ENCODE assay signal across 26 cellular contexts in the genomic region with DNA sequence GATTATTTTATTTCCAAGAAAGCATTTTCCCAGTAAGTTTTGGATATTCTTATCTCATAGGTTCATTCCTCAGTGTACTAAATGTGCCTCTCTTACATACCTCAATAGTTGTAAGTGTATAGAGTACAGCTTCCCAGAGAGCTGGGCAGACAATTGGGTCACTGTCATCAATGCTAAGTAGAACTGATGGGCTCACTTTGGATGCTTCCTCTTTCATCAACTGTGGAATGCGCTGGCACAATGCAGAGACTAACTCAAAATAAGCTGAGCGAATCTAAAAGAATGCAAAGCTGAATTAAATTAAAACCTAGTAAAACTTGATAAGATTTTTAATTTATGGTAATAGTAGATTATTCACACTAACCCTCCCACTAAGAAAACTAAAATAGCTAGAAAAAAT. TPM values are rescaled to one million over a fixed set of nuclear protein-coding genes. Genes with fewer than 3 reads are reported as not detected.
DNase-seq lines count a peak whose midpoint lies in the region; ATAC-seq and TF ChIP-seq lines count a peak whose summit lies in the region.
"Had no signal": no experiment of that assay in that cellular context is flagged by ENCODE, and none has a peak within 500 bp of the region (broad histone marks: within the 10 kb centered on the region; RNA-seq: fewer than 3 reads in every experiment).

No MANE protein-coding gene starts in this region.

- no peak overlapping the region for H4K5ac ChIP-seq in IMR-90 (ENCODE audit: low read depth, low read length)

- H3K4me1 ChIP-seq in IMR-90 (ENCODE audit: control insufficient read depth, insufficient read depth, low read length), result peaks cover 9% of the 10 kb centered on the region
- H3K4me1 ChIP-seq in ectodermal cell (ENCODE audit: control insufficient read depth, insufficient read depth, low read length), result no peaks in the 10 kb centered on the region
- no peaks in the 10 kb centered on the region for H3K4me1 ChIP-seq in mesodermal cell (ENCODE audit: control insufficient read depth, insufficient read depth, low read length, poor library complexity, severe bottlenecking)
- no peaks in the 10 kb centered on the region for H3K4me1 ChIP-seq in esophagus squamous epithelium
- H3K4me1 ChIP-seq: ascending aorta, uterus had no signal

- no peak overlapping the region for H2AFZ ChIP-seq in IMR-90 (replicated peaks; ENCODE audit: low read length, poor library complexity)

- H3K9me3 Mint-ChIP-seq in activated CD4-positive, alpha-beta memory T cell treated with anti-CD3 and anti-CD28 coated beads, Interleukin-2, amount 10 ng/mL, durations not matched to agents 7 days and 5 days, result no peaks in the 10 kb centered on the region
- H3K9me3 Mint-ChIP-seq: activated CD4-positive, alpha-beta memory T cell treated with anti-CD3 and anti-CD28 coated beads for 36 hours; activated naive CD4-positive, alpha-beta T cell treated with anti-CD3 and anti-CD28 coated beads, Interleukin-2, amount 10 ng/mL, durations not matched to agents 7 days and 5 days; activated T-cell treated with anti-CD3 and anti-CD28 coated beads, Interleukin-2, amount 50 U/mL, for 24 hours; CD8-positive, alpha-beta memory T cell had no signal

- H3K9ac ChIP-seq in IMR-90 (ENCODE audit: low read depth, low read length), result no peak overlapping the region

- H2BK20ac ChIP-seq in IMR-90 (ENCODE audit: low read depth, low read length), result no peak overlapping the region

- H2BK5ac ChIP-seq in IMR-90 (ENCODE audit: low read depth, low read length, poor library complexity, severe bottlenecking), result no peak overlapping the region

- H4K91ac ChIP-seq in IMR-90 (ENCODE audit: insufficient read depth, low read depth, low read length), result no peak overlapping the region

- H4K8ac ChIP-seq in IMR-90 (ENCODE audit: low read depth in 2 of 2, low read length in 2 of 2), result no peak overlapping the region

- H3K4me3 ChIP-seq in AG10803 (ENCODE audit: low read length) (no peak overlapping the region), IMR-90 (ENCODE audit: insufficient read depth, low read depth, low read length) (no peak overlapping the region), ectodermal cell (ENCODE audit: insufficient read depth, low read depth, low read length) (no peak overlapping the region), mesodermal cell (ENCODE audit: extremely low read depth, insufficient read depth, low read length, poor library complexity, severe bottlenecking) (no peak overlapping the region), esophagus squamous epithelium (no peak overlapping the region)
- H3K4me3 ChIP-seq: ascending aorta, mucosa of descending colon, uterus had no signal

- no peak for TF ChIP-seq POLR2A in IMR-90 (IDR thresholded peaks at IDR 0.05; ENCODE audit: low read depth, low read length)
- no peak for TF ChIP-seq POLR2A in esophagus squamous epithelium (IDR thresholded peaks at IDR 0.05)

- dilution Hi-C loops in IMR-90 (cut with HindIII; ENCODE audit: low sequenced_read_pairs, unreplicated experiment), result no loop called here

- H2AK5ac ChIP-seq in IMR-90 (ENCODE audit: low read depth, low read length), result no peak overlapping the region

- TF ChIP-seq CTCF in AG10803 (conservative IDR thresholded peaks at IDR 0.05; ENCODE audit: low read length) (no peak), IMR-90 (conservative IDR thresholded peaks at IDR 0.05; ENCODE audit: low read depth, low read length) (no peak), esophagus squamous epithelium (IDR thresholded peaks at IDR 0.05) (no peak)

- H3K4me1 Mint-ChIP-seq in activated CD4-positive, alpha-beta memory T cell treated with anti-CD3 and anti-CD28 coated beads, Interleukin-2, amount 10 ng/mL, durations not matched to agents 7 days and 5 days, result peaks cover 2% of the 10 kb centered on the region
- H3K4me1 Mint-ChIP-seq: activated naive CD4-positive, alpha-beta T cell treated with anti-CD3 and anti-CD28 coated beads, Interleukin-2, amount 10 ng/mL, durations not matched to agents 7 days and 5 days had no signal

- H3K4ac ChIP-seq in IMR-90 (ENCODE audit: low read depth, low read length), result no peak overlapping the region

- peaks cover 55% of the 10 kb centered on the region for H3K36me3 Mint-ChIP-seq in activated CD4-positive, alpha-beta memory T cell treated with anti-CD3 and anti-CD28 coated beads, Interleukin-2, amount 10 ng/mL, durations not matched to agents 7 days and 5 days (ENCODE audit: low read depth)

- CTCF ChIA-PET in IMR-90 (lab: Yijun Ruan, JAX), result no interaction called here
- CTCF ChIA-PET in activated CD4-positive, alpha-beta memory T cell treated with anti-CD3 and anti-CD28 coated beads, Interleukin-2, amount 10 ng/mL, durations not matched to agents 7 days and 5 days (lab: Charles Lee), result no interaction called here

- H4K20me1 ChIP-seq in IMR-90 (ENCODE audit: insufficient read depth, low read length), result peaks cover 6% of the 10 kb centered on the region; the same call in 1 of the 2 replicates

- in situ Hi-C loops in IMR-90 (cut with MboI; ENCODE audit: low sequenced_read_pairs), result no loop called here

- no peak for TF ChIP-seq RAD21 in IMR-90 (IDR thresholded peaks at IDR 0.05; ENCODE audit: low read length)

- H3K14ac ChIP-seq in IMR-90 (replicated peaks; ENCODE audit: low read depth, low read length), result no peak overlapping the region

- H3K9me3 ChIP-seq in IMR-90 (ENCODE audit: control insufficient read depth, insufficient read depth, low read length), result no peaks in the 10 kb centered on the region
- H3K9me3 ChIP-seq in ectodermal cell (ENCODE audit: control insufficient read depth, low read length), result no peaks in the 10 kb centered on the region
- peaks cover 5% of the 10 kb centered on the region for H3K9me3 ChIP-seq in mesodermal cell (ENCODE audit: control insufficient read depth, low read length)
- H3K9me3 ChIP-seq in esophagus squamous epithelium, result no peaks in the 10 kb centered on the region
- H3K9me3 ChIP-seq: ascending aorta, mucosa of descending colon, neutrophil, uterus had no signal

- H3K36me3 ChIP-seq in IMR-90 (ENCODE audit: control insufficient read depth, insufficient read depth, low read length) (peaks cover 24% of the 10 kb centered on the region), ectodermal cell (ENCODE audit: control insufficient read depth, insufficient read depth, low read length) (peaks cover 15% of the 10 kb centered on the region), mesodermal cell (ENCODE audit: control insufficient read depth, insufficient read depth, low read length) (peaks cover 54% of the 10 kb centered on the region), esophagus squamous epithelium (peaks cover 3 to 100% (median 28%) of the 10 kb centered on the region in 3 donors)
- H3K36me3 ChIP-seq: uterus had no signal

- POLR2A ChIA-PET in IMR-90 (lab: Charles Lee; ENCODE audit: unreplicated experiment), result no interaction called here
- POLR2A ChIA-PET in activated CD4-positive, alpha-beta memory T cell treated with anti-CD3 and anti-CD28 coated beads, Interleukin-2, amount 10 ng/mL, durations not matched to agents 7 days and 5 days (lab: Charles Lee), result interaction anchor here (1.2 kb wide), 1 partner anchor 21 kb away, joined by 3 read pairs; a partner anchor contains a TSS

- no peak overlapping the region for H3K4me2 ChIP-seq in IMR-90 (ENCODE audit: low read depth, low read length)

- no peak overlapping the region for H3K18ac ChIP-seq in IMR-90 (ENCODE audit: low read depth, low read length)

- no TSS peak for BruUV-seq in IMR-90 (replicated peaks; lab: Mats Ljungman, UMichigan)

- no peak overlapping the region for H3K56ac ChIP-seq in IMR-90 (ENCODE audit: extremely low read depth, insufficient read depth, low read length)

- H3K79me1 ChIP-seq in IMR-90 (ENCODE audit: low read depth in 1 of 2, low read length in 2 of 2), result peaks cover 0 to 18% of the 10 kb centered on the region in 2 experiments; a peak in 3 of 4 replicates

- peak; percentile 55; the same call in 1 of the 2 replicates for ATAC-seq in IMR-90 (ENCODE audit: low read depth)
- ATAC-seq: left lobe of liver, mucosa of descending colon had no signal

- no CpG with 5 or more reads among the region's 2 CpGs for WGBS in IMR-90 (ENCODE audit: extremely low coverage in 2 of 2, insufficient read length in 1 of 2), 2 experiments
- 93 to 100% methylated on average over 1 to 2 of the region's 2 CpGs for WGBS in ectodermal cell, 2 experiments
- WGBS in mesodermal cell (ENCODE audit: insufficient coverage in 2 of 2), 2 experiments, result 80 to 100% methylated on average over 1 of the region's 2 CpGs
- WGBS in esophagus squamous epithelium, 2 donors, result 91 to 94% methylated on average over 2 of the region's 2 CpGs

- intact Hi-C loops in IMR-90 (cut with micrococcal nuclease) (no loop called here), esophagus squamous epithelium (cut with DNase I) (no loop called here)

- H2BK120ac ChIP-seq in IMR-90 (ENCODE audit: low read depth, low read length), result no peak overlapping the region

- no peak overlapping the region for H2AK9ac ChIP-seq in IMR-90 (replicated peaks; ENCODE audit: low read depth, low read length, poor library complexity)

- no peak overlapping the region for H2BK15ac ChIP-seq in IMR-90 (ENCODE audit: low read depth, low read length)

- H3K27ac ChIP-seq in IMR-90 (ENCODE audit: insufficient read depth, low read length) (no peak overlapping the region), ectodermal cell (ENCODE audit: insufficient read depth, low read depth, low read length, poor library complexity, severe bottlenecking) (peak overlapping the region; percentile 70), mesodermal cell (ENCODE audit: low read depth, low read length, severe bottlenecking) (peak overlapping the region; percentile 46), esophagus squamous epithelium (no peak overlapping the region)
- H3K27ac ChIP-seq: ascending aorta, neutrophil, uterus, WERI-Rb-1 had no signal

- H3K9me1 ChIP-seq in IMR-90 (ENCODE audit: insufficient read depth, low read length), result peaks cover 3% of the 10 kb centered on the region

- H3K27me3 ChIP-seq in IMR-90 (ENCODE audit: control insufficient read depth, insufficient read depth, low read length), result no peaks in the 10 kb centered on the region
- no peaks in the 10 kb centered on the region for H3K27me3 ChIP-seq in ectodermal cell (ENCODE audit: control insufficient read depth, insufficient read depth, low read length, poor library complexity, severe bottlenecking)
- no peaks in the 10 kb centered on the region for H3K27me3 ChIP-seq in esophagus squamous epithelium
- H3K27me3 ChIP-seq: ascending aorta, neutrophil, uterus had no signal

- peak; percentile 61 for DNase-seq in AG10803 (ENCODE audit: low read depth)
- DNase-seq in IMR-90, result peak; percentile 19
- no peak for DNase-seq in AML-193 (lab: John Stamatoyannopoulos, UW)
- no peak for DNase-seq in activated CD4-positive, alpha-beta memory T cell treated with anti-CD3 and anti-CD28 coated beads, Interleukin-2, amount 10 ng/mL, durations not matched to agents 7 days and 5 days
- no peak for DNase-seq in esophagus squamous epithelium (lab: John Stamatoyannopoulos, UW)
- no peak for DNase-seq in NCI-H187 (lab: John Stamatoyannopoulos, UW)
- DNase-seq: activated CD4-positive, alpha-beta memory T cell treated with anti-CD3 and anti-CD28 coated beads for 36 hours; activated naive CD4-positive, alpha-beta T cell treated with anti-CD3 and anti-CD28 coated beads, Interleukin-2, amount 10 ng/mL, durations not matched to agents 7 days and 5 days; activated T-cell treated with anti-CD3 and anti-CD28 coated beads, Interleukin-2, amount 50 U/mL, for 24 hours; CD8-positive, alpha-beta memory T cell; cortex of kidney; DND-41; Karpas-422; mucosa of descending colon; NCI-H1105 treated with DMSO at 0.1 percent for 48 hours; NCI-H2107; NCI-H526; SHP77 treated with DMSO at 0.1 percent for 48 hours; stimulated activated CD4-positive, alpha-beta T cell treated with anti-CD3 and anti-CD28 coated beads, Interleukin-4, amount 100 ng/mL, for 24 hours; uterus; WERI-Rb-1 had no signal

- H3K23ac ChIP-seq in IMR-90 (ENCODE audit: low read depth, low read length), result no peak overlapping the region

- H3K4me3 Mint-ChIP-seq in activated CD4-positive, alpha-beta memory T cell treated with anti-CD3 and anti-CD28 coated beads, Interleukin-2, amount 10 ng/mL, durations not matched to agents 7 days and 5 days, result no peak overlapping the region
- H3K4me3 Mint-ChIP-seq: activated CD4-positive, alpha-beta memory T cell treated with anti-CD3 and anti-CD28 coated beads for 36 hours; activated naive CD4-positive, alpha-beta T cell treated with anti-CD3 and anti-CD28 coated beads, Interleukin-2, amount 10 ng/mL, durations not matched to agents 7 days and 5 days; activated T-cell treated with anti-CD3 and anti-CD28 coated beads, Interleukin-2, amount 50 U/mL, for 24 hours; CD8-positive, alpha-beta memory T cell had no signal

- H3K27ac Mint-ChIP-seq in activated CD4-positive, alpha-beta memory T cell treated with anti-CD3 and anti-CD28 coated beads, Interleukin-2, amount 10 ng/mL, durations not matched to agents 7 days and 5 days, result no peak overlapping the region
- H3K27ac Mint-ChIP-seq: activated CD4-positive, alpha-beta memory T cell treated with anti-CD3 and anti-CD28 coated beads for 36 hours; activated naive CD4-positive, alpha-beta T cell treated with anti-CD3 and anti-CD28 coated beads, Interleukin-2, amount 10 ng/mL, durations not matched to agents 7 days and 5 days; activated T-cell treated with anti-CD3 and anti-CD28 coated beads, Interleukin-2, amount 50 U/mL, for 24 hours had no signal

- no peaks in the 10 kb centered on the region for H3K27me3 Mint-ChIP-seq in activated CD4-positive, alpha-beta memory T cell treated with anti-CD3 and anti-CD28 coated beads, Interleukin-2, amount 10 ng/mL, durations not matched to agents 7 days and 5 days
- H3K27me3 Mint-ChIP-seq: activated CD4-positive, alpha-beta memory T cell treated with anti-CD3 and anti-CD28 coated beads for 36 hours; activated naive CD4-positive, alpha-beta T cell treated with anti-CD3 and anti-CD28 coated beads, Interleukin-2, amount 10 ng/mL, durations not matched to agents 7 days and 5 days; activated T-cell treated with anti-CD3 and anti-CD28 coated beads, Interleukin-2, amount 50 U/mL, for 24 hours; CD8-positive, alpha-beta memory T cell had no signal

RNA-seq across cellular contexts. Expression of a gene that starts 21.5 kb away (rescaled TPM):
- total RNA-seq in IMR-90 (2012; rRNA removed) (35.5 and 45.0 TPM in 2 replicates), esophagus squamous epithelium (10 to 100 TPM; 10.3 to 24.9 (median 22.2) TPM)
- polyA plus RNA-seq in IMR-90 (2012; rRNA removed), result 4.2 and 6.7 TPM in 2 replicates
- 0.56 and 0.81 TPM in 2 replicates for polyA plus RNA-seq in IMR-90 (2012; cell fraction: cytosol; rRNA removed)
- 0.77 and 9.2 TPM in 2 replicates for polyA plus RNA-seq in IMR-90 (2012; cell fraction: nucleus; rRNA removed; ENCODE audit: low replicate concordance)
- 21.3 TPM for polyA plus RNA-seq in ectodermal cell (2013, experiment 1 of 4)
- 26.2 TPM for polyA plus RNA-seq in ectodermal cell (2013, experiment 2 of 4)
- 18.2 TPM for polyA plus RNA-seq in ectodermal cell (2013, experiment 3 of 4)
- polyA plus RNA-seq in ectodermal cell (2013, experiment 4 of 4), result 20.8 TPM
- polyA plus RNA-seq in mesodermal cell (2013, experiment 1 of 2), result 20.8 TPM
- polyA plus RNA-seq in mesodermal cell (2013, experiment 2 of 2), result 21.9 TPM
- total RNA-seq in activated CD4-positive, alpha-beta memory T cell treated with anti-CD3 and anti-CD28 coated beads, Interleukin-2, amount 10 ng/mL, durations not matched to agents 7 days and 5 days, result 10 to 100 TPM; 25.8 to 26.5 TPM

RNA-seq across cellular contexts. Expression of a gene that starts 48.0 kb away (rescaled TPM):
- 21.5 and 28.1 TPM in 2 replicates for total RNA-seq in IMR-90 (2012; rRNA removed)
- 15.1 and 19.6 TPM in 2 replicates for polyA plus RNA-seq in IMR-90 (2012; rRNA removed)
- 5.3 and 5.6 TPM in 2 replicates for polyA plus RNA-seq in IMR-90 (2012; cell fraction: cytosol; rRNA removed)
- 1.9 and 7.8 TPM in 2 replicates for polyA plus RNA-seq in IMR-90 (2012; cell fraction: nucleus; rRNA removed; ENCODE audit: low replicate concordance)
- polyA plus RNA-seq in ectodermal cell (2013, experiment 1 of 4), result 11.0 TPM
- polyA plus RNA-seq in ectodermal cell (2013, experiment 2 of 4), result 11.5 TPM
- polyA plus RNA-seq in ectodermal cell (2013, experiment 3 of 4), result 10.1 TPM
- 9.4 TPM for polyA plus RNA-seq in ectodermal cell (2013, experiment 4 of 4)
- 9.5 TPM for polyA plus RNA-seq in mesodermal cell (2013, experiment 1 of 2)
- polyA plus RNA-seq in mesodermal cell (2013, experiment 2 of 2), result 9.2 TPM
- total RNA-seq in activated CD4-positive, alpha-beta memory T cell treated with anti-CD3 and anti-CD28 coated beads, Interleukin-2, amount 10 ng/mL, durations not matched to agents 7 days and 5 days, result 1 to 10 TPM; 6.5 to 6.9 TPM
- total RNA-seq in esophagus squamous epithelium, result 10 to 100 TPM in 2 of 4 donors, 1 to 10 TPM in 2; 5.8 to 12.6 (median 9.0) TPM

RNA-seq across cellular contexts. Expression of a gene that starts 53.3 kb away (rescaled TPM):
- total RNA-seq in IMR-90 (2012; rRNA removed) (28.7 and 47.8 TPM in 2 replicates), esophagus squamous epithelium (10 to 100 TPM; 14.9 to 44.3 (median 27.9) TPM)
- polyA plus RNA-seq in IMR-90 (2012; rRNA removed), result 13.4 and 15.5 TPM in 2 replicates
- 1.2 and 1.9 TPM in 2 replicates for polyA plus RNA-seq in IMR-90 (2012; cell fraction: cytosol; rRNA removed)
- polyA plus RNA-seq in IMR-90 (2012; cell fraction: nucleus; rRNA removed; ENCODE audit: low replicate concordance), result 2.0 and 22.2 TPM in 2 replicates
- 24.5 TPM for polyA plus RNA-seq in ectodermal cell (2013, experiment 1 of 4)
- 24.8 TPM for polyA plus RNA-seq in ectodermal cell (2013, experiment 2 of 4)
- 17.5 TPM for polyA plus RNA-seq in ectodermal cell (2013, experiment 3 of 4)
- 20.6 TPM for polyA plus RNA-seq in ectodermal cell (2013, experiment 4 of 4)
- polyA plus RNA-seq in mesodermal cell (2013, experiment 1 of 2), result 16.4 TPM
- 20.5 TPM for polyA plus RNA-seq in mesodermal cell (2013, experiment 2 of 2)
- 10 to 100 TPM; 34.3 to 37.1 TPM for total RNA-seq in activated CD4-positive, alpha-beta memory T cell treated with anti-CD3 and anti-CD28 coated beads, Interleukin-2, amount 10 ng/mL, durations not matched to agents 7 days and 5 days

Comparison
In these comparisons a context has a peak if more than half of its experiments do, and no peak if none do; other contexts are left out.
1. DNase-seq: peak in AG10803 (single experiment) and IMR-90 (single experiment); none in AML-193 (0 of 2), activated CD4-positive, alpha-beta memory T cell treated with anti-CD3 and anti-CD28 coated beads, Interleukin-2, amount 10 ng/mL, durations not matched to agents 7 days and 5 days (single experiment), esophagus squamous epithelium (single experiment) and NCI-H187 (0 of 2).
2. H3K27ac ChIP-seq: peak in ectodermal cell (single experiment) and mesodermal cell (single experiment); none in IMR-90 (single experiment) and esophagus squamous epithelium (0 of 4).